ENCODE assay signal across 12 cellular contexts in the genomic region with DNA sequence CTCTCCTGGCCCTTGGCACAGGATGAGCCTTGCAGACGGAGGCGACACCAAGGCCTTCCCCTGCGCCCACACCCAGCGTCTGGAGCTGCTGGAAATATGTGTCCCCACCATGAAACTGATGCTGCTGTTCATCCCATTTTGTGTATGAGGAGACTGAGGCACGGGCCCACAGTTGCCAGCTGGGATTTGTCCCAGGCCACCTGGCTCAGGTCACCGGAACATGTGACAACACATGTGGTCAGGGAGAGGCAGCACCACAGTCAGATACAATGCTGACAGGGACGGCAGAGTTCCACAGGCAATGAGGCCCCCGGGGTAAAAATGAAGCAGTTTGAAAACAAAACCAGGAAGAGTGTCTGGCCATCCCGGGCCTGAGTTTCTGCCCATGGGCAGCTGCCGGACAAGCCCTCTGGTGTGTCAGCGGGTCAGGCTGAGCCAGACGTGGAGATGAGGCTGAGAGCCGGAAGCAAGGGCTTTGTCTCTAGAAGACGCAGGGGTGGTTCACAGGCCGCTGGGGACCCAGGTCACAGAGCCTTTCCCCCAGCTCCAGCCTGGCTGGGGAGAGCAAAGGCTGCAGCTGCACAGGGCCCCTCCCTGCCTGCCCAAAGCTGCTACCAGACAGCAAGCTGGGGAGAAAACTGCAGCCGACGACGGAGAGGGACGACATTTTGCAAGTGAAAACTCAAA.
A peak's percentile ranks its signal among the peaks of the same experiment; 100 is the strongest.
DNase-seq lines count a peak whose midpoint lies in the region; ATAC-seq and TF ChIP-seq lines count a peak whose summit lies in the region.
"Had no signal": no experiment of that assay in that cellular context is flagged by ENCODE, and none has a peak within 500 bp of the region (broad histone marks: within the 10 kb centered on the region; RNA-seq: fewer than 3 reads in every experiment).

No MANE protein-coding gene starts in this region.

- DNase-seq in IMR-90 (no peak), caudate nucleus (lab: John Stamatoyannopoulos, UW) (no peak), islet precursor cell (peak; percentile 52), psoas muscle (peak; percentile 38 to 75)
- DNase-seq in stimulated activated CD4-positive, alpha-beta T cell treated with anti-CD3 and anti-CD28 coated beads, Interleukin-4, amount 100 ng/mL, for 24 hours: no peak
- DNase-seq in stimulated activated CD4-positive, alpha-beta T cell treated with anti-CD3 and anti-CD28 coated beads, Interleukin-4, amount 100 ng/mL, for 4 hours: no peak
- DNase-seq: NCI-H187 had no signal

- no peak for TF ChIP-seq RAD21 in IMR-90 (IDR thresholded peaks at IDR 0.05; ENCODE audit: low read length)

- POLR2A ChIA-PET in IMR-90 (lab: Charles Lee; ENCODE audit: unreplicated experiment): no interaction called here

- no peak overlapping the region for H2BK20ac ChIP-seq in IMR-90 (ENCODE audit: low read depth, low read length)

- H2AK9ac ChIP-seq in IMR-90 (replicated peaks; ENCODE audit: low read depth, low read length, poor library complexity): peak overlapping the region; percentile 31

- no peak overlapping the region for H2AK5ac ChIP-seq in IMR-90 (ENCODE audit: low read depth, low read length)

- no peak overlapping the region for H2BK15ac ChIP-seq in IMR-90 (ENCODE audit: low read depth, low read length)

- no peak overlapping the region for H3K18ac ChIP-seq in IMR-90 (ENCODE audit: low read depth, low read length)

- H3K4me1 ChIP-seq in IMR-90 (ENCODE audit: control insufficient read depth, insufficient read depth, low read length) (no peaks in the 10 kb centered on the region; the same call in 1 of the 2 replicates), psoas muscle (peaks cover 8% of the 10 kb centered on the region)

- H3K9me1 ChIP-seq in IMR-90 (ENCODE audit: insufficient read depth, low read length): no peaks in the 10 kb centered on the region

- no peak overlapping the region for H3K4ac ChIP-seq in IMR-90 (ENCODE audit: low read depth, low read length)

- H3K9me3 ChIP-seq in IMR-90 (ENCODE audit: control insufficient read depth, insufficient read depth, low read length) (peaks cover 4% of the 10 kb centered on the region), psoas muscle (no peaks in the 10 kb centered on the region)

- no peaks in the 10 kb centered on the region for H4K20me1 ChIP-seq in IMR-90 (ENCODE audit: insufficient read depth, low read length)

- no peak overlapping the region for H2AFZ ChIP-seq in IMR-90 (replicated peaks; ENCODE audit: low read length, poor library complexity)

- no peak overlapping the region for H3K27ac ChIP-seq in IMR-90 (ENCODE audit: insufficient read depth, low read length)
- H3K27ac ChIP-seq in caudate nucleus (ENCODE audit: low read depth, low read length): peak overlapping the region; percentile 26
- peak overlapping the region; percentile 50 for H3K27ac ChIP-seq in psoas muscle
- H3K27ac ChIP-seq: tibial artery had no signal

- dilution Hi-C loops in IMR-90 (cut with HindIII; ENCODE audit: low sequenced_read_pairs, unreplicated experiment): no loop called here

- ATAC-seq in IMR-90 (ENCODE audit: low read depth) (no peak), psoas muscle (peak in 3 of 4 donors; percentile 23 to 54 (median 42)), HG03139 (IDR thresholded peaks at IDR 0.05; ENCODE audit: unreplicated experiment) (no peak), HG02759 (IDR thresholded peaks at IDR 0.05; ENCODE audit: unreplicated experiment) (no peak)
- ATAC-seq: esophagus mucosa, T-cell had no signal

- no peak overlapping the region for H3K9ac ChIP-seq in IMR-90 (ENCODE audit: low read depth, low read length)

- H2BK5ac ChIP-seq in IMR-90 (ENCODE audit: low read depth, low read length, poor library complexity, severe bottlenecking): no peak overlapping the region

- TF ChIP-seq POLR2A in IMR-90 (IDR thresholded peaks at IDR 0.05; ENCODE audit: low read depth, low read length): no peak

- no peaks in the 10 kb centered on the region for H3K79me1 ChIP-seq in IMR-90 (ENCODE audit: low read depth in 1 of 2, low read length in 2 of 2)

- no peak overlapping the region for H3K23ac ChIP-seq in IMR-90 (ENCODE audit: low read depth, low read length)

- in situ Hi-C loops in IMR-90 (cut with MboI; ENCODE audit: low sequenced_read_pairs): no loop called here

- CTCF ChIA-PET in IMR-90 (lab: Yijun Ruan, JAX): no interaction called here

- no peak overlapping the region for H2BK120ac ChIP-seq in IMR-90 (ENCODE audit: low read depth, low read length)

- no peak overlapping the region for H4K5ac ChIP-seq in IMR-90 (ENCODE audit: low read depth, low read length)

- WGBS in IMR-90 (ENCODE audit: extremely low coverage in 2 of 2, insufficient read length in 1 of 2), 2 experiments: 77% methylated on average over 14 of the region's 19 CpGs; no CpG with 5 or more reads in 1 of the 2 experiments
- 47 to 53% (median 48%) methylated on average over 19 of the region's 19 CpGs for WGBS in psoas muscle, 3 donors

- no peak for TF ChIP-seq CTCF in IMR-90 (conservative IDR thresholded peaks at IDR 0.05; ENCODE audit: low read depth, low read length)
- no peak for TF ChIP-seq CTCF in psoas muscle (IDR thresholded peaks at IDR 0.05)

- no peak overlapping the region for H3K14ac ChIP-seq in IMR-90 (replicated peaks; ENCODE audit: low read depth, low read length)

- H3K4me3 ChIP-seq in IMR-90 (ENCODE audit: insufficient read depth, low read depth, low read length) (no peak overlapping the region), psoas muscle (no peak overlapping the region)
- H3K4me3 ChIP-seq: tibial artery had no signal

- H3K27me3 ChIP-seq in IMR-90 (ENCODE audit: control insufficient read depth, insufficient read depth, low read length): peaks cover 30% of the 10 kb centered on the region
- H3K27me3 ChIP-seq in psoas muscle (ENCODE audit: insufficient read depth in 3 of 3, low read length in 2 of 3): peaks cover 0 to 20% (median 11%) of the 10 kb centered on the region in 3 donors

- H3K4me2 ChIP-seq in IMR-90 (ENCODE audit: low read depth, low read length): no peak overlapping the region

- no TSS peak for BruUV-seq in IMR-90 (replicated peaks; lab: Mats Ljungman, UMichigan)

- intact Hi-C loops in IMR-90 (cut with micrococcal nuclease): no loop called here
- intact Hi-C loops in psoas muscle (cut with DNase I): no loop called here

- no peak overlapping the region for H4K8ac ChIP-seq in IMR-90 (ENCODE audit: low read depth in 2 of 2, low read length in 2 of 2)

- no peak overlapping the region for H3K56ac ChIP-seq in IMR-90 (ENCODE audit: extremely low read depth, insufficient read depth, low read length)

- H4K91ac ChIP-seq in IMR-90 (ENCODE audit: insufficient read depth, low read depth, low read length): no peak overlapping the region

- H3K36me3 ChIP-seq in IMR-90 (ENCODE audit: control insufficient read depth, insufficient read depth, low read length) (no peaks in the 10 kb centered on the region), psoas muscle (ENCODE audit: insufficient read depth in 1 of 2, low read depth in 1 of 2) (no peaks in the 10 kb centered on the region)
- H3K36me3 ChIP-seq: tibial artery had no signal

TF ChIP-seq in IMR-90, 13 proteins besides CTCF, POLR2A, EP300 and RAD21:
- TF ChIP-seq MXI1 (IDR thresholded peaks at IDR 0.05; ENCODE audit: borderline replicate concordance, low read depth, low read length): no peak
- TF ChIP-seq NFE2L2 (IDR thresholded peaks at IDR 0.05; ENCODE audit: low read depth, low read length): no peak
- TF ChIP-seq RCOR1 (IDR thresholded peaks at IDR 0.05; ENCODE audit: insufficient replicate concordance, low read length): no peak
- TF ChIP-seq MAZ (IDR thresholded peaks at IDR 0.05; ENCODE audit: borderline replicate concordance, low read depth, low read length): no peak
- TF ChIP-seq MAFK (IDR thresholded peaks at IDR 0.05; ENCODE audit: low read depth, low read length): no peak
- TF ChIP-seq FOS (IDR thresholded peaks at IDR 0.05; ENCODE audit: low read depth, low read length): no peak
- no peak for TF ChIP-seq CHD1 (IDR thresholded peaks at IDR 0.05; ENCODE audit: low read depth, low read length)
- no peak for TF ChIP-seq BHLHE40 (IDR thresholded peaks at IDR 0.05; ENCODE audit: low read depth, low read length)
- TF ChIP-seq, protein P1, sequence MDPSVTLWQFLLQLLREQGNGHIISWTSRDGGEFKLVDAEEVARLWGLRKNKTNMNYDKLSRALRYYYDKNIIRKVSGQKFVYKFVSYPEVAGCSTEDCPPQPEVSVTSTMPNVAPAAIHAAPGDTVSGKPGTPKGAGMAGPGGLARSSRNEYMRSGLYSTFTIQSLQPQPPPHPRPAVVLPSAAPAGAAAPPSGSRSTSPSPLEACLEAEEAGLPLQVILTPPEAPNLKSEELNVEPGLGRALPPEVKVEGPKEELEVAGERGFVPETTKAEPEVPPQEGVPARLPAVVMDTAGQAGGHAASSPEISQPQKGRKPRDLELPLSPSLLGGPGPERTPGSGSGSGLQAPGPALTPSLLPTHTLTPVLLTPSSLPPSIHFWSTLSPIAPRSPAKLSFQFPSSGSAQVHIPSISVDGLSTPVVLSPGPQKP (IDR thresholded peaks at IDR 0.05; ENCODE audit: borderline replicate concordance, low read depth, low read length): no peak
- TF ChIP-seq CEBPB (IDR thresholded peaks at IDR 0.05; ENCODE audit: low read depth, low read length): no peak
- TF ChIP-seq SMC3 (IDR thresholded peaks at IDR 0.05; ENCODE audit: low read depth, low read length): no peak
- TF ChIP-seq, protein P2, sequence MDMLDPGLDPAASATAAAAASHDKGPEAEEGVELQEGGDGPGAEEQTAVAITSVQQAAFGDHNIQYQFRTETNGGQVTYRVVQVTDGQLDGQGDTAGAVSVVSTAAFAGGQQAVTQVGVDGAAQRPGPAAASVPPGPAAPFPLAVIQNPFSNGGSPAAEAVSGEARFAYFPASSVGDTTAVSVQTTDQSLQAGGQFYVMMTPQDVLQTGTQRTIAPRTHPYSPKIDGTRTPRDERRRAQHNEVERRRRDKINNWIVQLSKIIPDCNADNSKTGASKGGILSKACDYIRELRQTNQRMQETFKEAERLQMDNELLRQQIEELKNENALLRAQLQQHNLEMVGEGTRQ (IDR thresholded peaks at IDR 0.05; ENCODE audit: low read depth, low read length): no peak
- TF ChIP-seq RFX5 (IDR thresholded peaks at IDR 0.05; ENCODE audit: low read depth, low read length): no peak

Comparison
In these comparisons a context has a peak if more than half of its experiments do, and no peak if none do; other contexts are left out.
1. ATAC-seq: peak in psoas muscle (3 of 4); none in IMR-90 (single experiment), HG03139 (single experiment) and HG02759 (single experiment).
2. DNase-seq: peak in islet precursor cell (single experiment) and psoas muscle (2 of 2); none in IMR-90 (single experiment), caudate nucleus (0 of 61), stimulated activated CD4-positive, alpha-beta T cell treated with anti-CD3 and anti-CD28 coated beads, Interleukin-4, amount 100 ng/mL, for 24 hours (single experiment) and stimulated activated CD4-positive, alpha-beta T cell treated with anti-CD3 and anti-CD28 coated beads, Interleukin-4, amount 100 ng/mL, for 4 hours (0 of 2).